ENCODE assay signal across 29 cellular contexts in genomic region chr4:79563218-79563617, GRCh38.
"Had no signal": no experiment of that assay in that cellular context is flagged by ENCODE, and none has a peak within 500 bp of the region (broad histone marks: within the 10 kb centered on the region; RNA-seq: fewer than 3 reads in every experiment).

No MANE protein-coding gene starts in this region.

- H3K27ac Mint-ChIP-seq: immature natural killer cell; mesothelial cell of epicardium; naive thymus-derived CD4-positive, alpha-beta T cell; natural killer cell treated with Interleukin-12 subunit alpha and Interleukin-12 subunit beta and Interleukin-15 and Interleukin-18, amount 100 ng/mL, for 72 hours; stimulated activated naive B cell treated with anti-CD40 and anti-IgM and Interleukin-4, amounts not matched to agents 10 μg/mL and 1 μg/mL and 100 μg/mL, for 72 hours had no signal

- H3K36me3 Mint-ChIP-seq: immature natural killer cell; mesothelial cell of epicardium; naive thymus-derived CD4-positive, alpha-beta T cell; natural killer cell treated with Interleukin-12 subunit alpha and Interleukin-12 subunit beta and Interleukin-15 and Interleukin-18, amount 100 ng/mL, for 72 hours; stimulated activated naive B cell treated with anti-CD40 and anti-IgM and Interleukin-4, amounts not matched to agents 10 μg/mL and 1 μg/mL and 100 μg/mL, for 72 hours had no signal

- H3K4me2 ChIP-seq: smooth muscle cell had no signal

- H3K36me3 ChIP-seq: left lung, lower lobe of right lung, pancreas, prostate gland, right lobe of liver, stomach, thyroid gland, transverse colon, upper lobe of left lung, vagina had no signal

- H3K4me1 ChIP-seq: left lung, lower lobe of right lung, pancreas, prostate gland, right lobe of liver, stomach, testis, thyroid gland, transverse colon, upper lobe of left lung, vagina had no signal

- H3K4me3 Mint-ChIP-seq: immature natural killer cell; mesothelial cell of epicardium; naive thymus-derived CD4-positive, alpha-beta T cell; natural killer cell treated with Interleukin-12 subunit alpha and Interleukin-12 subunit beta and Interleukin-15 and Interleukin-18, amount 100 ng/mL, for 72 hours; stimulated activated naive B cell treated with anti-CD40 and anti-IgM and Interleukin-4, amounts not matched to agents 10 μg/mL and 1 μg/mL and 100 μg/mL, for 72 hours had no signal

- H3K9me3 Mint-ChIP-seq: mesothelial cell of epicardium; stimulated activated naive B cell treated with anti-CD40 and anti-IgM and Interleukin-4, amounts not matched to agents 10 μg/mL and 1 μg/mL and 100 μg/mL, for 72 hours had no signal

- H3K9me3 ChIP-seq: left lung, lower lobe of right lung, mucosa of descending colon, pancreas, prostate gland, right lobe of liver, stomach, testis, thyroid gland, transverse colon, upper lobe of left lung, vagina had no signal

- DNase-seq: hippocampal formation; immature natural killer cell; kidney; left colon; left lung; lower lobe of right lung; mammary epithelial cell; mesenchymal stem cell; mucosa of descending colon; naive thymus-derived CD4-positive, alpha-beta T cell; nucleus accumbens; pancreas; posterior cingulate gyrus; right lobe of liver; stimulated activated CD4-positive, alpha-beta T cell treated with anti-CD3 and anti-CD28 coated beads, Interleukin-1b, Interleukin-23, amount 100 ng/mL, for 48 hours; stimulated activated CD4-positive, alpha-beta T cell treated with anti-CD3 and anti-CD28 coated beads, Interleukin-4, amount 100 ng/mL, for 1 hour; stimulated activated naive B cell treated with anti-CD40 and anti-IgM and Interleukin-4, amounts not matched to agents 10 μg/mL and 1 μg/mL and 100 μg/mL, for 72 hours; stimulated activated naive CD8-positive, alpha-beta T cell treated with anti-CD3 and anti-CD28 coated beads, Interleukin-15, Interleukin-2, amounts not matched to agents 100 U/mL and 50 U/mL, for 24 hours; stomach; testis; thyroid gland; transverse colon; upper lobe of left lung had no signal

- H3K27me3 Mint-ChIP-seq: natural killer cell treated with Interleukin-12 subunit alpha and Interleukin-12 subunit beta and Interleukin-15 and Interleukin-18, amount 100 ng/mL, for 72 hours had no signal

- H3K4me1 Mint-ChIP-seq: immature natural killer cell; mesothelial cell of epicardium; naive thymus-derived CD4-positive, alpha-beta T cell; stimulated activated naive B cell treated with anti-CD40 and anti-IgM and Interleukin-4, amounts not matched to agents 10 μg/mL and 1 μg/mL and 100 μg/mL, for 72 hours had no signal

- FAIRE-seq: islet of Langerhans, kidney, pancreas had no signal

- H3K27me3 ChIP-seq: left lung, pancreas, right lobe of liver, stomach, testis, thyroid gland, transverse colon, upper lobe of left lung, vagina had no signal

- H3K27ac ChIP-seq: left lung, lower lobe of right lung, pancreas, prostate gland, right lobe of liver, stomach, testis, thyroid gland, transverse colon, upper lobe of left lung, vagina had no signal

- H3K4me3 ChIP-seq: left lung, lower lobe of right lung, mucosa of descending colon, pancreas, prostate gland, right lobe of liver, smooth muscle cell, stomach, testis, thyroid gland, transverse colon, upper lobe of left lung, vagina had no signal

- ATAC-seq: left colon; left lung; lower lobe of right lung; mucosa of descending colon; naive thymus-derived CD4-positive, alpha-beta T cell; natural killer cell treated with Interleukin-12 subunit alpha and Interleukin-12 subunit beta and Interleukin-15 and Interleukin-18, amount 100 ng/mL, for 72 hours; pancreas; right lobe of liver; stimulated activated naive B cell treated with anti-CD40 and anti-IgM and Interleukin-4, amounts not matched to agents 10 μg/mL and 1 μg/mL and 100 μg/mL, for 72 hours; stimulated activated naive CD8-positive, alpha-beta T cell treated with anti-CD3 and anti-CD28 coated beads, Interleukin-15, Interleukin-2, amounts not matched to agents 100 U/mL and 50 U/mL, for 24 hours had no signal
